8 cellular contexts compared by ENCODE assay signal in the genomic region with DNA sequence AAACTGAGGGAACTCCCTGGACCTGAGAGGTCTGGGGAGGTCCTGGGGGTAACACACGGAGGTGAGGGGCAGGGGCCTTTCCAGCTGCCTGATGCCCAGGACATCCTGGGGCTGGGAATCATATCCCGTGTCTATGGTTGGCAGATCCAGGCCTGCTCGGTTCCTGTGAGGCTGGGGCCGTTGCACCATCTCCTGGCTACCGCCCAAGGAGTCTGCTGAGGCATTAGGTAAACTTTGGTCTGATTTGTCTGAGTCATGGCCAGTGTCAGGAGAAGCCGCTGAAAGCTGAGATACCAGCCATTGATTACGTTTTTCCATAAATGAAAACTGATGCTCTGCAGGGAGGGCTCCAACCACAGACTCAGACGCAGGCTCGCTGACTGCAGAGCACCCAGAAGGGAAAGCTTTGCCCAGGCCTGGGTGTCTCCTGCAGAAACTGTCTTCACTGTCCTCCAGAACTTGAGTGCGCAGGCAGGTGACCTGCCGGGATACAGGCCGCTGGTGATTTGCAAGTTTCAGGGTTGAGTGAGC. TPM values are rescaled to one million over a fixed set of nuclear protein-coding genes. Genes with fewer than 3 reads are reported as not detected.
DNase-seq lines count a peak whose midpoint lies in the region; ATAC-seq and TF ChIP-seq lines count a peak whose summit lies in the region.

No MANE protein-coding gene starts in this region.

- no peaks in the 10 kb centered on the region for H3K36me3 Mint-ChIP-seq in neural progenitor cell

- H3K4me1 Mint-ChIP-seq in neural progenitor cell = peaks cover 28% of the 10 kb centered on the region

- no peaks in the 10 kb centered on the region for H4K20me1 ChIP-seq in neural progenitor cell (ENCODE audit: low read depth)

- H3K4me3 ChIP-seq in BJ (ENCODE audit: low read depth, low read length) (0 out of 2 replicates have a peak overlapping the region, but pooled peaks have one; percentile 1), neural progenitor cell (no peak overlapping the region)

- no peaks in the 10 kb centered on the region for H3K9me3 ChIP-seq in neural progenitor cell (ENCODE audit: low read depth)

- TF ChIP-seq CTCF in BJ (IDR thresholded peaks at IDR 0.05; ENCODE audit: insufficient read depth, low read depth, low read length) (no peak), neural progenitor cell (IDR thresholded peaks at IDR 0.05) (no peak)

- peaks cover 11% of the 10 kb centered on the region for H3F3A ChIP-seq in neural progenitor cell (ENCODE audit: low read depth)

- H3K4me2 ChIP-seq in neural progenitor cell = no peak overlapping the region

- POLR2A ChIA-PET in BJ (lab: Charles Lee) = interaction anchor here (0.6 kb wide), 2 partner anchors 40 to 113 kb away, joined by 3 to 4 read pairs; no protein-coding TSS in a partner anchor

- no peaks in the 10 kb centered on the region for H3K9me3 Mint-ChIP-seq in neural progenitor cell

- CTCF ChIA-PET in BJ (lab: Yijun Ruan, JAX) = interaction anchor here (0.7 to 0.8 kb wide), 2 partner anchors 9 to 521 kb away, joined by 3 to 4 read pairs; no protein-coding TSS in a partner anchor

- ATAC-seq in HG02938 (IDR thresholded peaks at IDR 0.05; ENCODE audit: unreplicated experiment) (no peak), GM18519 (IDR thresholded peaks at IDR 0.05; ENCODE audit: low FRiP score, unreplicated experiment) (no peak)

- peaks cover 13% of the 10 kb centered on the region for H3K4me1 ChIP-seq in neural progenitor cell

- H3K36me3 ChIP-seq in BJ (ENCODE audit: control insufficient read depth, insufficient read depth, low read length) = 0 out of 2 replicates have a peak, but pooled peaks cover 2% of the 10 kb centered on the region
- no peaks in the 10 kb centered on the region for H3K36me3 ChIP-seq in neural progenitor cell

- no peak overlapping the region for H2AFZ ChIP-seq in neural progenitor cell (replicated peaks)

- H3K27ac ChIP-seq in neural progenitor cell = no peak overlapping the region

- no peak overlapping the region for H3K9ac ChIP-seq in neural progenitor cell

- H3K27me3 Mint-ChIP-seq in neural progenitor cell (ENCODE audit: insufficient read depth, low read depth) = peaks cover 2% of the 10 kb centered on the region

- no peak overlapping the region for H3K4me3 Mint-ChIP-seq in neural progenitor cell

- no peaks in the 10 kb centered on the region for H3K79me2 ChIP-seq in neural progenitor cell (ENCODE audit: low read depth)

- H3K27me3 ChIP-seq in BJ (ENCODE audit: control insufficient read depth, insufficient read depth, low read length) (no peaks in the 10 kb centered on the region), neural progenitor cell (no peaks in the 10 kb centered on the region)

- DNase-seq in BJ (ENCODE audit: low read depth) = peak; percentile 96
- peak; percentile 95 for DNase-seq in NCI-H2196 treated with DMSO at 0.1 percent for 48 hours (lab: John Stamatoyannopoulos, UW; ENCODE audit: unreplicated experiment)
- DNase-seq in dermis blood vessel endothelial cell = peak; percentile 92
- no peak for DNase-seq in neural progenitor cell (ENCODE audit: low spot score)
- no peak for DNase-seq in COLO668 (lab: John Stamatoyannopoulos, UW; ENCODE audit: unreplicated experiment)
- DNase-seq in activated gamma-delta T cell treated with Interleukin-2 at 50 U/mL for 16 hours = no peak

- H3K27ac Mint-ChIP-seq in neural progenitor cell = peak overlapping the region; percentile 26

RNA-seq across cellular contexts. Expression of gene TRAF3IP2, which starts 14.2 kb away (rescaled TPM):
- 33.1 and 52.4 TPM in 2 replicates for polyA plus RNA-seq in BJ (2011; rRNA removed)
- 29.3 and 43.2 TPM in 2 replicates for polyA minus RNA-seq in BJ (2011; rRNA and poly(A)+ RNA removed)
- total RNA-seq in dermis blood vessel endothelial cell = 16.5 and 17.3 TPM in 2 replicates
- 0.59 and 0.60 TPM in 2 replicates for total RNA-seq in neural progenitor cell (ENCODE audit: low replicate concordance)

Comparison
In these comparisons a context has a peak if more than half of its experiments do, and no peak if none do; other contexts are left out.
1. DNase-seq: peak in BJ (single experiment), NCI-H2196 treated with DMSO at 0.1 percent for 48 hours (single experiment) and dermis blood vessel endothelial cell (single experiment); none in neural progenitor cell (single experiment), COLO668 (single experiment) and activated gamma-delta T cell treated with Interleukin-2 at 50 U/mL for 16 hours (single experiment).
2. RNA of gene TRAF3IP2, which starts 14.2 kb away (total RNA-seq): 16.5 to 17.3 TPM in dermis blood vessel endothelial cell; 0.59 to 0.60 TPM in neural progenitor cell; every median in the first group is over 10 times any median in the second.